1 cellular context compared by ENCODE assay signal in genomic region chr4:2933566-2934076, GRCh38.
TF ChIP-seq lines count a peak whose summit lies in the region.

No MANE protein-coding gene starts in this region.

TF ChIP-seq in SK-N-SH, 30 proteins besides CTCF, POLR2A, EP300 and RAD21 (continued from another document):
- no peak for TF ChIP-seq USF2 (IDR thresholded peaks at IDR 0.05; ENCODE audit: borderline replicate concordance, low read depth, low read length)
